ENCODE assay signal across 25 cellular contexts in the genomic region with DNA sequence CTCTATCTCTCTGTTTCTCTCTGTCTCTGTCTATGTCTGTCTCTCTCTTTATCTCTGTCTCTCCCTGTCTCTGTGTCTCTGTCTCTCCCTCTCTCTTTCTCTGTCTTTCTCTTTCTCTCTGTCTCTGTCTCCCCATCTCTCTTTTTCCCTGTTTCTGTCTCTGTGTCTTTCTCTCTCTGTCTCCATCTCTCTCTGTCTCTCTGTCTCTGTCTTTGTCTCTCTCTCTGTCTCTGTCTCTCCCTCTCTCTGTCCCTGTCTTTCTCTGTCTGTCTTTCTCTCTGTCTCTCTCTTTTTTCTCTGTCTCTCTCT. TPM values are rescaled to one million over a fixed set of nuclear protein-coding genes. Genes with fewer than 3 reads are reported as not detected.
"Had no signal": no experiment of that assay in that cellular context is flagged by ENCODE, and none has a peak within 500 bp of the region (broad histone marks: within the 10 kb centered on the region; RNA-seq: fewer than 3 reads in every experiment).

No MANE protein-coding gene starts in this region.

- H3K4me3 ChIP-seq: MG63, SJSA1, SK-N-MC had no signal

- H3K36me3 Mint-ChIP-seq: T-cell had no signal

- H3K9me3 ChIP-seq: MG63 had no signal

- H3K4me1 Mint-ChIP-seq: T-cell had no signal

- H3K27ac ChIP-seq: HL-60, SJSA1, SK-N-MC had no signal

- FAIRE-seq: HTR-8/SVneo, RCC 7860 had no signal

- H3K27ac Mint-ChIP-seq: T-cell had no signal

- H3K4me3 Mint-ChIP-seq: T-cell had no signal

- H3K4me1 ChIP-seq: SJSA1 had no signal

- H3K36me3 ChIP-seq: MG63, SJSA1 had no signal

- ATAC-seq: T-cell had no signal

- H3K9me3 Mint-ChIP-seq: T-cell had no signal

- DNase-seq: Karpas-422, KG1, MG63, NCI-H1092, NCI-H1105 treated with DMSO at 0.1 percent for 48 hours, NCI-H1417 treated with DMSO at 0.1 percent for 48 hours, NCI-H1694 treated with DMSO at 0.1 percent for 48 hours, NCI-H2029, NCI-H2081 treated with DMSO at 0.1 percent for 48 hours, NCI-H2171, NCI-H226, NCI-H446, NCI-H510A, NCI-H524 treated with DMSO at 0.1 percent for 48 hours, NCI-H69, NCI-H774, Right ventricle myocardium superior, SIG-M5, SW 1271, T-cell had no signal

RNA-seq across cellular contexts. Expression of a gene that starts 2.1 kb away (rescaled TPM):
- total RNA-seq: Right ventricle myocardium superior had no signal

RNA-seq across cellular contexts. Expression of a gene that starts 25.9 kb away (rescaled TPM):
- total RNA-seq: Right ventricle myocardium superior, SJSA1, T-cell had no signal
